ENCODE assay signal across 12 cellular contexts in genomic region chr2:18243831-18244230, GRCh38.
DNase-seq lines count a peak whose midpoint lies in the region; ATAC-seq lines count a peak whose summit lies in the region.
"Had no signal": no experiment of that assay in that cellular context is flagged by ENCODE, and none has a peak within 500 bp of the region (broad histone marks: within the 10 kb centered on the region; RNA-seq: fewer than 3 reads in every experiment).

No MANE protein-coding gene starts in this region.

- DNase-seq in LHCN-M2 (ENCODE audit: low read depth) (peak; percentile 60), NCI-H524 treated with DMSO at 0.1 percent for 48 hours (lab: John Stamatoyannopoulos, UW) (peak; percentile 62), myocyte (ENCODE audit: low read depth) (peak; percentile 72), HT-29 (ENCODE audit: low spot score) (no peak)
- DNase-seq in stimulated activated effector memory CD8-positive, alpha-beta T cell treated with anti-CD3 and anti-CD28 coated beads, Interleukin-12 subunit alpha, Interleukin-12 subunit beta, amount 100 ng/mL, for 72 hours (ENCODE audit: low spot score in 2 of 2) = no peak
- no peak for DNase-seq in activated T-cell treated with anti-CD3 and anti-CD28 coated beads, Interleukin-2, amount 50 U/mL, for 24 hours
- DNase-seq: Caco-2; CD8-positive, alpha-beta memory T cell; DMS79 treated with DMSO at 0.1 percent for 48 hours; EL; GM23248 had no signal

- no peaks in the 10 kb centered on the region for H3K9me3 Mint-ChIP-seq in stimulated activated effector memory CD8-positive, alpha-beta T cell treated with anti-CD3 and anti-CD28 coated beads, Interleukin-12 subunit alpha, Interleukin-12 subunit beta, amount 100 ng/mL, for 72 hours
- H3K9me3 Mint-ChIP-seq in activated T-cell treated with anti-CD3 and anti-CD28 coated beads, Interleukin-2, amount 50 U/mL, for 24 hours = no peaks in the 10 kb centered on the region

- H3K36me3 Mint-ChIP-seq in stimulated activated effector memory CD8-positive, alpha-beta T cell treated with anti-CD3 and anti-CD28 coated beads, Interleukin-12 subunit alpha, Interleukin-12 subunit beta, amount 100 ng/mL, for 72 hours = no peaks in the 10 kb centered on the region
- H3K36me3 Mint-ChIP-seq in activated T-cell treated with anti-CD3 and anti-CD28 coated beads, Interleukin-2, amount 50 U/mL, for 24 hours (ENCODE audit: low read depth) = no peaks in the 10 kb centered on the region
- H3K36me3 Mint-ChIP-seq: CD8-positive, alpha-beta memory T cell had no signal

- H3K27me3 Mint-ChIP-seq in activated T-cell treated with anti-CD3 and anti-CD28 coated beads, Interleukin-2, amount 50 U/mL, for 24 hours = peaks cover 4% of the 10 kb centered on the region

- no peak for ATAC-seq in stimulated activated effector memory CD8-positive, alpha-beta T cell treated with anti-CD3 and anti-CD28 coated beads, Interleukin-12 subunit alpha, Interleukin-12 subunit beta, amount 100 ng/mL, for 72 hours
- ATAC-seq: A549 had no signal

- H3K4me3 Mint-ChIP-seq in stimulated activated effector memory CD8-positive, alpha-beta T cell treated with anti-CD3 and anti-CD28 coated beads, Interleukin-12 subunit alpha, Interleukin-12 subunit beta, amount 100 ng/mL, for 72 hours = no peak overlapping the region
- H3K4me3 Mint-ChIP-seq in activated T-cell treated with anti-CD3 and anti-CD28 coated beads, Interleukin-2, amount 50 U/mL, for 24 hours = no peak overlapping the region

- no peak overlapping the region for H3K27ac Mint-ChIP-seq in stimulated activated effector memory CD8-positive, alpha-beta T cell treated with anti-CD3 and anti-CD28 coated beads, Interleukin-12 subunit alpha, Interleukin-12 subunit beta, amount 100 ng/mL, for 72 hours
- H3K27ac Mint-ChIP-seq in activated T-cell treated with anti-CD3 and anti-CD28 coated beads, Interleukin-2, amount 50 U/mL, for 24 hours = no peak overlapping the region
- H3K27ac Mint-ChIP-seq: CD8-positive, alpha-beta memory T cell had no signal

- no peaks in the 10 kb centered on the region for H3K4me1 Mint-ChIP-seq in stimulated activated effector memory CD8-positive, alpha-beta T cell treated with anti-CD3 and anti-CD28 coated beads, Interleukin-12 subunit alpha, Interleukin-12 subunit beta, amount 100 ng/mL, for 72 hours
- H3K4me1 Mint-ChIP-seq in activated T-cell treated with anti-CD3 and anti-CD28 coated beads, Interleukin-2, amount 50 U/mL, for 24 hours (ENCODE audit: low read depth) = no peaks in the 10 kb centered on the region
- H3K4me1 Mint-ChIP-seq: CD8-positive, alpha-beta memory T cell had no signal

Comparison
In these comparisons a context has a peak if more than half of its experiments do, and no peak if none do; other contexts are left out.
1. DNase-seq: peak in LHCN-M2 (single experiment), NCI-H524 treated with DMSO at 0.1 percent for 48 hours (single experiment) and myocyte (single experiment); none in stimulated activated effector memory CD8-positive, alpha-beta T cell treated with anti-CD3 and anti-CD28 coated beads, Interleukin-12 subunit alpha, Interleukin-12 subunit beta, amount 100 ng/mL, for 72 hours (0 of 2), HT-29 (single experiment) and activated T-cell treated with anti-CD3 and anti-CD28 coated beads, Interleukin-2, amount 50 U/mL, for 24 hours (single experiment).